In the genomic region with DNA sequence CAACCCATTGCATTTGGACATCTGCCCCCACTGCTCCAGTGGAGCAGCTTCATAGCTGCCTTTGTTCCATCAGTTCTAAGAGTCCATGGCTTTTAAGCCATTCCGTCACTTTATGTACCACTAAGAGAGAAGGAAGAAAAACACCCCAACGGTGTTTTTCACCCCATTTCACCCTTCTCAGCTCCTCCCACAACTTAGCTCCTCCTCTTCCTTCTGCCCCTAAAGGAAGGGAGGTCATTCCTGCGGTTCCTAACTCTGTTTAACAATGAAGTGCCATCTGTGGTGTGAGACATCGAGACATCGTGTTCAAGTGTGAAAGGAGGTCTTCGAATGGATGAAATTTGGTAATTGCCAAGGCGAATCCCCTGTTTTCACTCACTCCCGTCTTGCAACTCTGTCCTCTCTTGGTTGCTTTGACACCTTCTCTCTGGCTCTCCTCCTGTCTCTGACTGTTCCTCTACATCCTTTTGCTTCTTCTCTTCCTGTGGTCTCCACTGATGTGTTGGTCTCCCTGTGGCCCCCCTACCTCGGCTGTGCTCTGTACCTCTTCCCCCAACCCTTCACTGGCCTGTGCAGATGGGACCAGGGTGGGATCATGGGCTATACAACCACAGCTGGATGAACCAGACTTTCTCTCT, we compare ENCODE assay signal across 20 cellular contexts. TPM values are rescaled to one million over a fixed set of nuclear protein-coding genes. Genes with fewer than 3 reads are reported as not detected.
DNase-seq lines count a peak whose midpoint lies in the region; ATAC-seq, FAIRE-seq and TF ChIP-seq lines count a peak whose summit lies in the region.
"Had no signal": no experiment of that assay in that cellular context is flagged by ENCODE, and none has a peak within 500 bp of the region (broad histone marks: within the 10 kb centered on the region; RNA-seq: fewer than 3 reads in every experiment).

No MANE protein-coding gene starts in this region.

- H3K27me3 Mint-ChIP-seq in dendritic cell treated with granulocyte-macrophage colony-stimulating factor and Interleukin-4, amounts not matched to agents 40 ng/mL and 50 ng/mL, for 4 days, result peaks cover 17% of the 10 kb centered on the region
- H3K27me3 Mint-ChIP-seq in natural killer cell treated with Interleukin-12 subunit alpha and Interleukin-12 subunit beta and Interleukin-15 and Interleukin-18, amount 100 ng/mL, for 72 hours, result no peaks in the 10 kb centered on the region

- H2AFZ ChIP-seq in DND-41 (ENCODE audit: low read depth, low read length), result 0 out of 2 replicates have a peak overlapping the region, but pooled peaks have one; percentile 5

- H3K36me3 Mint-ChIP-seq in dendritic cell treated with granulocyte-macrophage colony-stimulating factor and Interleukin-4, amounts not matched to agents 40 ng/mL and 50 ng/mL, for 4 days (ENCODE audit: low read depth), result no peaks in the 10 kb centered on the region
- no peaks in the 10 kb centered on the region for H3K36me3 Mint-ChIP-seq in natural killer cell treated with Interleukin-12 subunit alpha and Interleukin-12 subunit beta and Interleukin-15 and Interleukin-18, amount 100 ng/mL, for 72 hours
- H3K36me3 Mint-ChIP-seq: IgD-negative memory B cell had no signal

- H3K36me3 ChIP-seq in DND-41 (ENCODE audit: insufficient read depth, low read length), result no peaks in the 10 kb centered on the region
- H3K36me3 ChIP-seq: BLaER1 treated with 17β-estradiol and CSF1 and Interleukin-3, amounts not matched to agents 10 nM and 100 nM; SJSA1 had no signal

- no peak for FAIRE-seq in frontal cortex (lab: Jason Lieb, UNC)
- FAIRE-seq: D721Med had no signal

- peak overlapping the region; percentile 10 for H3K27ac Mint-ChIP-seq in dendritic cell treated with granulocyte-macrophage colony-stimulating factor and Interleukin-4, amounts not matched to agents 40 ng/mL and 50 ng/mL, for 4 days
- H3K27ac Mint-ChIP-seq in natural killer cell treated with Interleukin-12 subunit alpha and Interleukin-12 subunit beta and Interleukin-15 and Interleukin-18, amount 100 ng/mL, for 72 hours, result peak overlapping the region; percentile 79 to 84

- H3K27ac ChIP-seq in DND-41 (ENCODE audit: low read length), result no peak overlapping the region
- H3K27ac ChIP-seq: HL-60, SJSA1 had no signal

- H3K27me3 ChIP-seq in DND-41 (ENCODE audit: insufficient read depth, low read length, poor library complexity), result no peaks in the 10 kb centered on the region
- H3K27me3 ChIP-seq: BLaER1 treated with 17β-estradiol and CSF1 and Interleukin-3, amounts not matched to agents 10 nM and 100 nM; SJSA1 had no signal

- no peak overlapping the region for H3K4me3 ChIP-seq in DND-41 (ENCODE audit: low read depth in 1 of 2, low read length in 2 of 2)
- H3K4me3 ChIP-seq: BLaER1 treated with 17β-estradiol and CSF1 and Interleukin-3, amounts not matched to agents 10 nM and 100 nM; SJSA1 had no signal

- H3K9ac ChIP-seq in DND-41 (ENCODE audit: low read depth, low read length), result no peak overlapping the region
- H3K9ac ChIP-seq: BLaER1 treated with 17β-estradiol and CSF1 and Interleukin-3, amounts not matched to agents 10 nM and 100 nM had no signal

- DNase-seq in DND-41 (no peak), KBM-7 (peak; percentile 52), globus pallidus (ENCODE audit: low spot score) (no peak), frontal cortex (ENCODE audit: low spot score in 2 of 2) (no peak)
- peak; percentile 67 for DNase-seq in natural killer cell treated with Interleukin-12 subunit alpha and Interleukin-12 subunit beta and Interleukin-15 and Interleukin-18, amount 100 ng/mL, for 72 hours (ENCODE audit: low spot score)
- no peak for DNase-seq in activated CD4-positive, alpha-beta T cell treated with anti-CD3 and anti-CD28 coated beads, Interleukin-2, amount 50 U/mL, for 1 hour
- DNase-seq: DMS79, H9, NCI-H1436 treated with DMSO at 0.1 percent for 48 hours, NCI-H2029 treated with DMSO at 0.1 percent for 48 hours, NCI-H2171, NCI-H446 treated with DMSO at 0.1 percent for 48 hours, NCI-H69 had no signal

- no peaks in the 10 kb centered on the region for H4K20me1 ChIP-seq in DND-41 (ENCODE audit: insufficient read depth, low read length)
- H4K20me1 ChIP-seq: BLaER1 treated with 17β-estradiol and CSF1 and Interleukin-3, amounts not matched to agents 10 nM and 100 nM had no signal

- H3K79me2 ChIP-seq in DND-41 (ENCODE audit: insufficient read depth, low read length), result no peaks in the 10 kb centered on the region

- in situ Hi-C loops in KBM-7 (cut with MboI; ENCODE audit: low pct_unique_long_range_greater_than_20kb, low sequenced_read_pairs), result no loop called here

- no peak for TF ChIP-seq CTCF in DND-41 (IDR thresholded peaks at IDR 0.05; ENCODE audit: borderline replicate concordance, extremely low read depth, low read length, poor library complexity, severe bottlenecking)

- peaks cover 13% of the 10 kb centered on the region for H3K4me1 Mint-ChIP-seq in dendritic cell treated with granulocyte-macrophage colony-stimulating factor and Interleukin-4, amounts not matched to agents 40 ng/mL and 50 ng/mL, for 4 days (ENCODE audit: low read depth)
- peaks cover 32 to 37% of the 10 kb centered on the region in 2 donors for H3K4me1 Mint-ChIP-seq in natural killer cell treated with Interleukin-12 subunit alpha and Interleukin-12 subunit beta and Interleukin-15 and Interleukin-18, amount 100 ng/mL, for 72 hours (ENCODE audit: low read depth in 2 of 2)

- intact Hi-C loops in dendritic cell treated with granulocyte-macrophage colony-stimulating factor and Interleukin-4, amounts not matched to agents 40 ng/mL and 50 ng/mL, for 4 days (cut with micrococcal nuclease), result no loop called here

- H3K9me3 Mint-ChIP-seq in dendritic cell treated with granulocyte-macrophage colony-stimulating factor and Interleukin-4, amounts not matched to agents 40 ng/mL and 50 ng/mL, for 4 days, result no peaks in the 10 kb centered on the region
- peaks cover 3% of the 10 kb centered on the region for H3K9me3 Mint-ChIP-seq in natural killer cell treated with Interleukin-12 subunit alpha and Interleukin-12 subunit beta and Interleukin-15 and Interleukin-18, amount 100 ng/mL, for 72 hours
- H3K9me3 Mint-ChIP-seq: H9, IgD-negative memory B cell had no signal

- H3K4me3 Mint-ChIP-seq in dendritic cell treated with granulocyte-macrophage colony-stimulating factor and Interleukin-4, amounts not matched to agents 40 ng/mL and 50 ng/mL, for 4 days, result no peak overlapping the region
- H3K4me3 Mint-ChIP-seq in natural killer cell treated with Interleukin-12 subunit alpha and Interleukin-12 subunit beta and Interleukin-15 and Interleukin-18, amount 100 ng/mL, for 72 hours, result peak overlapping the region; percentile 79
- H3K4me3 Mint-ChIP-seq: H9 had no signal

- no peak overlapping the region for H3K4me2 ChIP-seq in DND-41 (ENCODE audit: insufficient read depth, low read length)

- no peak for ATAC-seq in DND-41 (ENCODE audit: insufficient read depth, low read depth)
- ATAC-seq in natural killer cell treated with Interleukin-12 subunit alpha and Interleukin-12 subunit beta and Interleukin-15 and Interleukin-18, amount 100 ng/mL, for 72 hours, result peak; percentile 60 to 68
- ATAC-seq: Panc1 had no signal

- H3K9me3 ChIP-seq in DND-41 (ENCODE audit: insufficient read depth, low read length, severe bottlenecking), result no peaks in the 10 kb centered on the region
- H3K9me3 ChIP-seq: BLaER1 treated with 17β-estradiol and CSF1 and Interleukin-3, amounts not matched to agents 10 nM and 100 nM; SJSA1 had no signal

- no peaks in the 10 kb centered on the region for H3K4me1 ChIP-seq in DND-41 (ENCODE audit: insufficient read depth, low read length)
- H3K4me1 ChIP-seq: SJSA1 had no signal

RNA-seq across cellular contexts. Expression of gene SMKR1, which starts 23.0 kb away (rescaled TPM):
- 1 to 10 TPM; 2.1 to 3.6 TPM for total RNA-seq in natural killer cell treated with Interleukin-12 subunit alpha and Interleukin-12 subunit beta and Interleukin-15 and Interleukin-18, amount 100 ng/mL, for 72 hours
- 3.7 TPM for total RNA-seq in frontal cortex

Comparison
In these comparisons a context has a peak if more than half of its experiments do, and no peak if none do; other contexts are left out.
1. DNase-seq: peak in KBM-7 (single experiment) and natural killer cell treated with Interleukin-12 subunit alpha and Interleukin-12 subunit beta and Interleukin-15 and Interleukin-18, amount 100 ng/mL, for 72 hours (single experiment); none in DND-41 (single experiment), globus pallidus (single experiment), activated CD4-positive, alpha-beta T cell treated with anti-CD3 and anti-CD28 coated beads, Interleukin-2, amount 50 U/mL, for 1 hour (single experiment) and frontal cortex (0 of 2).